Comparison of ENCODE assay signal across 27 cellular contexts in the genomic region with DNA sequence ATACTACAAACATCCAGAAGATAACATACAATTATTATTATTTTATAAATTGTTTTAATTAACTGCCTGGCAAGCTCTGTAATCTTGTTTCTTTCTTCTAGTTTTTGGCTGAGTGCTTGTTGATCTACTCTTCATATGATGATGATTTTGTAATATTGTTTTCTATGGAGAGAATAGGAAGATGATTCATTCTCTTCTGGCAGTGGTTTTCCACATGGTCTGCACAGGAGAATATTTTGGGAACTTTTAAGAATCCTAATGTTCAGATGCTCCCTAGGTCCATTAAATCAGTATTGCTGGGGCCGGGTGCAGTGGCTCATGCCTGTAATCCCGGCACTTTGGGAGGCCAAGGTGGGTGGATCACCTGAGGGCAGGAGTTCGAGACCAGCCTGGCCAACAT.
"Had no signal": no experiment of that assay in that cellular context is flagged by ENCODE, and none has a peak within 500 bp of the region (broad histone marks: within the 10 kb centered on the region; RNA-seq: fewer than 3 reads in every experiment).

No MANE protein-coding gene starts in this region.

- H3K36me3 ChIP-seq: left lung, lower lobe of right lung, neural progenitor cell, neutrophil, right lobe of liver, tibial nerve, uterus had no signal

- H3K4me3 ChIP-seq: left lung, lower lobe of right lung, neural progenitor cell, psoas muscle, right lobe of liver, skin epidermis, tibial nerve, uterus had no signal

- H3K79me2 ChIP-seq: parathyroid adenoma had no signal

- H3K4me2 ChIP-seq: neural progenitor cell had no signal

- H3K9me3 ChIP-seq: left lung, lower lobe of right lung, neutrophil, psoas muscle, right lobe of liver, tibial nerve, uterus had no signal

- H3K4me3 Mint-ChIP-seq: mesothelial cell of epicardium; naive B cell; natural killer cell; nephron progenitor cell; neural progenitor cell; stimulated activated naive B cell treated with anti-CD40 and anti-IgM and Interleukin-4, amounts not matched to agents 10 μg/mL and 1 μg/mL and 100 μg/mL, for 72 hours; type B pancreatic cell had no signal

- H3K27me3 ChIP-seq: left lung, neural progenitor cell, right lobe of liver, tibial nerve, uterus had no signal

- H2AFZ ChIP-seq: neural progenitor cell, parathyroid adenoma had no signal

- DNase-seq: hippocampal formation; kidney; left colon; left lung; lower lobe of right lung; mesendoderm; naive B cell; natural killer cell; nephron progenitor cell; occipital lobe; psoas muscle; right lobe of liver; stimulated activated CD4-positive, alpha-beta T cell treated with anti-CD3 and anti-CD28 coated beads, Interleukin-12 subunit alpha, Interleukin-12 subunit beta, amount 100 ng/mL, for 4 hours; stimulated activated CD4-positive, alpha-beta T cell treated with anti-CD3 and anti-CD28 coated beads, Interleukin-15, amount 100 ng/mL, for 24 hours; stimulated activated CD4-positive, alpha-beta T cell treated with anti-CD3 and anti-CD28 coated beads, Interleukin-2, amount 100 ng/mL, for 24 hours; stimulated activated CD4-positive, alpha-beta T cell treated with anti-CD3 and anti-CD28 coated beads, Interleukin-4, amount 100 ng/mL, for 1 hour; stimulated activated naive B cell treated with anti-CD40 and anti-IgM and Interleukin-4, amounts not matched to agents 10 μg/mL and 1 μg/mL and 100 μg/mL, for 72 hours; stimulated activated naive CD8-positive, alpha-beta T cell treated with anti-CD3 and anti-CD28 coated beads, Interleukin-15, Interleukin-2, amounts not matched to agents 100 U/mL and 50 U/mL, for 24 hours; substantia nigra; uterus had no signal

- H3K4me1 Mint-ChIP-seq: mesothelial cell of epicardium; naive B cell; natural killer cell; stimulated activated naive B cell treated with anti-CD40 and anti-IgM and Interleukin-4, amounts not matched to agents 10 μg/mL and 1 μg/mL and 100 μg/mL, for 72 hours had no signal

- H3K27ac ChIP-seq: left lung, lower lobe of right lung, neural progenitor cell, neutrophil, parathyroid adenoma, psoas muscle, right lobe of liver, skin epidermis, tibial nerve, uterus had no signal

- H3K27ac Mint-ChIP-seq: mesothelial cell of epicardium; naive B cell; natural killer cell; nephron progenitor cell; neural progenitor cell; stimulated activated naive B cell treated with anti-CD40 and anti-IgM and Interleukin-4, amounts not matched to agents 10 μg/mL and 1 μg/mL and 100 μg/mL, for 72 hours; type B pancreatic cell had no signal

- H3K9me3 Mint-ChIP-seq: mesothelial cell of epicardium, natural killer cell, nephron progenitor cell, neural progenitor cell, type B pancreatic cell had no signal

- H3K9ac ChIP-seq: neural progenitor cell, parathyroid adenoma had no signal

- H3K36me3 Mint-ChIP-seq: mesothelial cell of epicardium; naive B cell; natural killer cell; neural progenitor cell; stimulated activated naive B cell treated with anti-CD40 and anti-IgM and Interleukin-4, amounts not matched to agents 10 μg/mL and 1 μg/mL and 100 μg/mL, for 72 hours; type B pancreatic cell had no signal

- H3K4me1 ChIP-seq: left lung, lower lobe of right lung, parathyroid adenoma, right lobe of liver, uterus had no signal
